ENCODE assay signal across 14 cellular contexts in genomic region chr1:12469493-12469892, GRCh38.
A peak's percentile ranks its signal among the peaks of the same experiment; 100 is the strongest.
DNase-seq lines count a peak whose midpoint lies in the region; ATAC-seq, FAIRE-seq and TF ChIP-seq lines count a peak whose summit lies in the region.
"Had no signal": no experiment of that assay in that cellular context is flagged by ENCODE, and none has a peak within 500 bp of the region (broad histone marks: within the 10 kb centered on the region; RNA-seq: fewer than 3 reads in every experiment).

No MANE protein-coding gene starts in this region.

- 0 out of 2 replicates have a peak, but pooled peaks have one; percentile 9 for TF ChIP-seq EP300 in K562 (IDR thresholded peaks at IDR 0.05; ENCODE audit: low read length)

- no peak overlapping the region for H2AFZ ChIP-seq in K562 (ENCODE audit: low read depth, low read length)

- H3K4me3 ChIP-seq in K562 = no peak overlapping the region
- H3K4me3 ChIP-seq in pancreas = no peak overlapping the region
- H3K4me3 ChIP-seq in left lung = no peak overlapping the region
- H3K4me3 ChIP-seq: MG63, Peyer's patch had no signal

- H4K20me1 ChIP-seq in K562 (replicated peaks; ENCODE audit: control insufficient read depth, insufficient read depth, low read length) = no peaks in the 10 kb centered on the region

- peaks cover 47 to 78% of the 10 kb centered on the region in 2 experiments for H3K4me1 ChIP-seq in K562 (replicated peaks in 1 of 2; ENCODE audit: control insufficient read depth in 2 of 2, insufficient read depth in 2 of 2, low read length in 2 of 2)
- peaks cover 13 to 41% (median 23%) of the 10 kb centered on the region in 3 donors for H3K4me1 ChIP-seq in pancreas
- peaks cover 20 to 24% of the 10 kb centered on the region in 2 donors for H3K4me1 ChIP-seq in left lung

- intact Hi-C loops in K562 (cut with micrococcal nuclease) = no loop called here
- intact Hi-C loops in pancreas (cut with DNase I) = no loop called here
- intact Hi-C loops in left lung (cut with DNase I) = no loop called here

- H3K27me3 Mint-ChIP-seq in naive thymus-derived CD8-positive, alpha-beta T cell = no peaks in the 10 kb centered on the region
- H3K27me3 Mint-ChIP-seq: dendritic cell treated with granulocyte-macrophage colony-stimulating factor and Interleukin-4, amounts not matched to agents 40 ng/mL and 50 ng/mL, for 4 days had no signal

- 14% methylated on average over 6 of the region's 6 CpGs for WGBS in K562 (ENCODE audit: insufficient coverage, low coverage, missing lambda C conversion rate)
- WGBS in pancreas, 2 donors = 9 to 14% methylated on average over 6 of the region's 6 CpGs

- CTCF ChIA-PET in K562 (lab: Yijun Ruan, JAX; ENCODE audit: low intra/inter-chr PET ratio) = no interaction called here

- H3K9me3 Mint-ChIP-seq in naive thymus-derived CD8-positive, alpha-beta T cell = no peaks in the 10 kb centered on the region
- H3K9me3 Mint-ChIP-seq: dendritic cell treated with granulocyte-macrophage colony-stimulating factor and Interleukin-4, amounts not matched to agents 40 ng/mL and 50 ng/mL, for 4 days had no signal

- DNase-seq in NCI-H345 (lab: John Stamatoyannopoulos, UW) = peak; percentile 9
- DNase-seq in NCI-H345 treated with DMSO at 0.1 percent for 48 hours (lab: John Stamatoyannopoulos, UW; ENCODE audit: unreplicated experiment) = no peak
- peak; percentile 64 for DNase-seq in NCI-H1092 (lab: John Stamatoyannopoulos, UW)
- peak in 3 of 4 experiments; percentile 49 to 70 (median 57) for DNase-seq in K562 (ENCODE audit: extremely low read depth in 1 of 4, low spot score in 3 of 4)
- DNase-seq in pancreas = no peak
- DNase-seq in stimulated activated CD4-positive, alpha-beta T cell treated with anti-CD3 and anti-CD28 coated beads, Interleukin-4, amount 100 ng/mL, for 4 hours = no peak
- DNase-seq in left lung = no peak
- no peak for DNase-seq in naive thymus-derived CD8-positive, alpha-beta T cell
- DNase-seq: activated CD8-positive, alpha-beta memory T cell treated with anti-CD3 and anti-CD28 coated beads for 24 hours; kidney glomerular epithelial cell; MG63; NCI-H446 treated with DMSO at 0.1 percent for 48 hours; Peyer's patch had no signal

- in situ Hi-C loops in K562 (cut with MboI) = no loop called here

- H3K27ac ChIP-seq in K562 (ENCODE audit: extremely low read depth, low read depth, low read length) = peak overlapping the region; percentile 2; the same call in 1 of the 3 replicates
- H3K27ac ChIP-seq in pancreas = no peak overlapping the region
- H3K27ac ChIP-seq in left lung = no peak overlapping the region
- H3K27ac ChIP-seq: Peyer's patch had no signal

- TF ChIP-seq POLR2A in K562 (conservative IDR thresholded peaks at IDR 0.05) = no peak

- peaks cover 25 to 64% (median 58%) of the 10 kb centered on the region in 4 donors for H3K4me1 Mint-ChIP-seq in naive thymus-derived CD8-positive, alpha-beta T cell

- TF ChIP-seq CTCF in K562 (IDR thresholded peaks at IDR 0.05 in 2 of 3, conservative IDR thresholded peaks at IDR 0.05 in 1 of 3; ENCODE audit: insufficient read depth in 2 of 3, low read depth in 1 of 3, low read length in 3 of 3) (peak in 1 of 3 experiments; percentile 9; a peak in 1 of 6 replicates), pancreas (IDR thresholded peaks at IDR 0.05) (no peak), left lung (IDR thresholded peaks at IDR 0.05) (no peak)

- H3K79me2 ChIP-seq in K562 (ENCODE audit: control insufficient read depth, insufficient read depth, low read length) = peaks cover 3% of the 10 kb centered on the region; the same call in 1 of the 3 replicates

- BruUV-seq in K562 (replicated peaks; lab: Mats Ljungman, UMichigan) = no TSS peak

- H3K9me3 ChIP-seq in K562 (replicated peaks; ENCODE audit: control insufficient read depth, insufficient read depth, low read depth, low read length) (peaks cover 4% of the 10 kb centered on the region; the same call in 1 of the 2 replicates), pancreas (no peaks in the 10 kb centered on the region), left lung (no peaks in the 10 kb centered on the region)
- H3K9me3 ChIP-seq: Peyer's patch had no signal

- H3K27me3 ChIP-seq in K562 (ENCODE audit: control insufficient read depth in 2 of 2, insufficient read depth in 2 of 2, low read length in 2 of 2) (no peaks in the 10 kb centered on the region), pancreas (no peaks in the 10 kb centered on the region), left lung (no peaks in the 10 kb centered on the region)
- H3K27me3 ChIP-seq: MG63, Peyer's patch had no signal

- POLR2A ChIA-PET in K562 (lab: Yijun Ruan, JAX) = interaction anchor here (0.7 kb wide), 1 partner anchor 9 kb away, joined by 4 read pairs; no protein-coding TSS in a partner anchor
- POLR2A ChIA-PET in naive thymus-derived CD8-positive, alpha-beta T cell (lab: Charles Lee) = interaction anchor here (14.4 kb wide), 1 partner anchor 16 kb away, joined by 211 read pairs; no protein-coding TSS in a partner anchor

- TF ChIP-seq RAD21 in K562 (CRISPR knock-in tag; conservative IDR thresholded peaks at IDR 0.05 in 1 of 2, IDR thresholded peaks at IDR 0.05 in 1 of 2) = peak in 1 of 2 experiments; percentile 23; a peak in 1 of 4 replicates

- peak overlapping the region in 5 of 10 donors; percentile 27 to 97 (median 55) for H3K27ac Mint-ChIP-seq in naive thymus-derived CD8-positive, alpha-beta T cell
- H3K27ac Mint-ChIP-seq: dendritic cell treated with granulocyte-macrophage colony-stimulating factor and Interleukin-4, amounts not matched to agents 40 ng/mL and 50 ng/mL, for 4 days had no signal

- ATAC-seq in K562 (no peak), pancreas (peak in 3 of 4 donors; percentile 46 to 58 (median 57)), left lung (no peak)
- ATAC-seq in naive thymus-derived CD8-positive, alpha-beta T cell = no peak

- H3K36me3 Mint-ChIP-seq in naive thymus-derived CD8-positive, alpha-beta T cell = peaks cover 0 to 18% (median 17%) of the 10 kb centered on the region in 3 donors

- H3K4me3 Mint-ChIP-seq in naive thymus-derived CD8-positive, alpha-beta T cell = no peak overlapping the region
- H3K4me3 Mint-ChIP-seq: dendritic cell treated with granulocyte-macrophage colony-stimulating factor and Interleukin-4, amounts not matched to agents 40 ng/mL and 50 ng/mL, for 4 days had no signal

- no peak overlapping the region for H3K4me2 ChIP-seq in K562 (ENCODE audit: insufficient read depth, low read length)

- peaks cover 29% of the 10 kb centered on the region for H3K36me3 ChIP-seq in K562 (ENCODE audit: control insufficient read depth, insufficient read depth, low read length)
- no peaks in the 10 kb centered on the region for H3K36me3 ChIP-seq in pancreas
- peaks cover 0 to 11% of the 10 kb centered on the region in 2 donors for H3K36me3 ChIP-seq in left lung

- H3K9ac ChIP-seq in K562 (ENCODE audit: insufficient read depth in 1 of 2, low read depth in 2 of 2, low read length in 2 of 2) = peak overlapping the region; percentile 6 to 30; a peak in 2 of 4 replicates

- H3K9me1 ChIP-seq in K562 (ENCODE audit: control insufficient read depth, insufficient read depth, low read length) = no peaks in the 10 kb centered on the region

- FAIRE-seq in K562 (lab: Jason Lieb, UNC) = no peak
- no peak for FAIRE-seq in pancreas (lab: Jason Lieb, UNC)

TF ChIP-seq in K562, 482 proteins besides CTCF, POLR2A, EP300 and RAD21 (continues in another document):
- TF ChIP-seq POLR2B (IDR thresholded peaks at IDR 0.05; ENCODE audit: low read depth, partially characterized antibody) = no peak
- TF ChIP-seq, protein P1, sequence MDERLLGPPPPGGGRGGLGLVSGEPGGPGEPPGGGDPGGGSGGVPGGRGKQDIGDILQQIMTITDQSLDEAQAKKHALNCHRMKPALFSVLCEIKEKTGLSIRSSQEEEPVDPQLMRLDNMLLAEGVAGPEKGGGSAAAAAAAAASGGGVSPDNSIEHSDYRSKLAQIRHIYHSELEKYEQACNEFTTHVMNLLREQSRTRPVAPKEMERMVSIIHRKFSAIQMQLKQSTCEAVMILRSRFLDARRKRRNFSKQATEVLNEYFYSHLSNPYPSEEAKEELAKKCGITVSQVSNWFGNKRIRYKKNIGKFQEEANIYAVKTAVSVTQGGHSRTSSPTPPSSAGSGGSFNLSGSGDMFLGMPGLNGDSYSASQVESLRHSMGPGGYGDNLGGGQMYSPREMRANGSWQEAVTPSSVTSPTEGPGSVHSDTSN (CRISPR knock-in tag; IDR thresholded peaks at IDR 0.05; ENCODE audit: low read depth) = no peak
- TF ChIP-seq, protein P1 (tag; conservative IDR thresholded peaks at IDR 0.05; ENCODE audit: low read depth) = peak; percentile 42
- peak; percentile 76 for TF ChIP-seq SMAD1 (IDR thresholded peaks at IDR 0.05; ENCODE audit: low read depth, low read length, partially characterized antibody)
- peak; percentile 98 for TF ChIP-seq NFIC (IDR thresholded peaks at IDR 0.05)
- TF ChIP-seq RCOR1 (IDR thresholded peaks at IDR 0.05; ENCODE audit: borderline replicate concordance in 1 of 2, low read depth in 2 of 2, low read length in 2 of 2) = no peak

Comparison
In these comparisons a context has a peak if more than half of its experiments do, and no peak if none do; other contexts are left out.
1. DNase-seq: peak in NCI-H345 (single experiment), NCI-H1092 (single experiment) and K562 (3 of 4); none in NCI-H345 treated with DMSO at 0.1 percent for 48 hours (single experiment), pancreas (0 of 6), stimulated activated CD4-positive, alpha-beta T cell treated with anti-CD3 and anti-CD28 coated beads, Interleukin-4, amount 100 ng/mL, for 4 hours (0 of 2), left lung (0 of 2) and naive thymus-derived CD8-positive, alpha-beta T cell (0 of 10).
2. ATAC-seq: peak in pancreas (3 of 4); none in K562 (single experiment), left lung (single experiment) and naive thymus-derived CD8-positive, alpha-beta T cell (0 of 2).